In genomic region chr7:130930260-130930659, GRCh38 we compare ENCODE assay signal across 9 cellular contexts.
DNase-seq lines count a peak whose midpoint lies in the region; ATAC-seq, FAIRE-seq and TF ChIP-seq lines count a peak whose summit lies in the region.
"Had no signal": no experiment of that assay in that cellular context is flagged by ENCODE, and none has a peak within 500 bp of the region (broad histone marks: within the 10 kb centered on the region; RNA-seq: fewer than 3 reads in every experiment).

No MANE protein-coding gene starts in this region.

- no peak for FAIRE-seq in GM12891 (lab: Jason Lieb, UNC)

- intact Hi-C loops in psoas muscle (cut with DNase I): no loop called here

- CTCF ChIA-PET in RWPE1 (lab: Yijun Ruan, JAX): no interaction called here

- H3K27me3 ChIP-seq in duodenal mucosa (ENCODE audit: control insufficient read depth in 1 of 2, insufficient read depth in 2 of 2, low read length in 2 of 2) (no peaks in the 10 kb centered on the region), psoas muscle (ENCODE audit: insufficient read depth in 3 of 3, low read length in 2 of 3) (no peaks in the 10 kb centered on the region)

- DNase-seq in GM12891 (ENCODE audit: insufficient read length, low spot score): no peak
- DNase-seq in RWPE1 (ENCODE audit: low spot score): no peak
- peak; percentile 58 to 74 for DNase-seq in psoas muscle
- DNase-seq in NCI-H2196 (lab: John Stamatoyannopoulos, UW; ENCODE audit: unreplicated experiment): no peak
- no peak for DNase-seq in stimulated activated CD4-positive, alpha-beta T cell treated with anti-CD3 and anti-CD28 coated beads, Interleukin-1b, Interleukin-23, amount 100 ng/mL, for 48 hours
- no peak for DNase-seq in NAMALWA (ENCODE audit: low spot score)
- no peak for DNase-seq in kidney glomerular epithelial cell (lab: John Stamatoyannopoulos, UW)
- DNase-seq: NCI-H1092 treated with DMSO at 0.1 percent for 48 hours had no signal

- ATAC-seq in psoas muscle: peak; percentile 52 to 70 (median 69)

- no peak overlapping the region for H3K9ac ChIP-seq in duodenal mucosa (ENCODE audit: low read depth in 1 of 2, low read length in 2 of 2)

- H3K27ac ChIP-seq in RWPE1: 0 out of 2 replicates have a peak overlapping the region, but pooled peaks have one; percentile 36
- peak overlapping the region; percentile 22 for H3K27ac ChIP-seq in duodenal mucosa (ENCODE audit: low read depth, low read length)
- peak overlapping the region; percentile 94 for H3K27ac ChIP-seq in psoas muscle

- no peak overlapping the region for H3K4me3 ChIP-seq in duodenal mucosa (ENCODE audit: low read depth in 1 of 2, low read length in 2 of 2)
- peak overlapping the region; percentile 40 for H3K4me3 ChIP-seq in psoas muscle

- TF ChIP-seq CTCF in RWPE1 (conservative IDR thresholded peaks at IDR 0.05; ENCODE audit: low read depth) (no peak), psoas muscle (IDR thresholded peaks at IDR 0.05) (no peak)

- WGBS in psoas muscle, 3 donors: 32 to 66% (median 45%) methylated on average over 4 of the region's 4 CpGs

- H3K9me3 ChIP-seq in duodenal mucosa (ENCODE audit: control insufficient read depth in 1 of 2, low read length in 2 of 2) (no peaks in the 10 kb centered on the region), psoas muscle (no peaks in the 10 kb centered on the region)

- no peak for TF ChIP-seq POLR2A in GM12891 (IDR thresholded peaks at IDR 0.05; ENCODE audit: low read depth, low read length)

- POLR2A ChIA-PET in RWPE1 (lab: Yijun Ruan, JAX; ENCODE audit: low non-redundant PET): no interaction called here

- H3K4me1 ChIP-seq in duodenal mucosa (ENCODE audit: control insufficient read depth in 1 of 2, insufficient read depth in 2 of 2, low read length in 2 of 2): peaks cover 8 to 17% of the 10 kb centered on the region in 2 donors
- H3K4me1 ChIP-seq in psoas muscle: peaks cover 76% of the 10 kb centered on the region

- peaks cover 3 to 5% of the 10 kb centered on the region in 2 donors for H3K36me3 ChIP-seq in duodenal mucosa (ENCODE audit: control insufficient read depth in 1 of 2, insufficient read depth in 2 of 2, low read length in 2 of 2)
- H3K36me3 ChIP-seq in psoas muscle (ENCODE audit: insufficient read depth in 1 of 2, low read depth in 1 of 2): peaks cover 0 to 17% of the 10 kb centered on the region in 2 donors

TF ChIP-seq in GM12891, 5 proteins besides CTCF, POLR2A, EP300 and RAD21:
- TF ChIP-seq POU2F2 (IDR thresholded peaks at IDR 0.05; ENCODE audit: low read depth, low read length): no peak
- peak; percentile 32; the same call in 1 of the 2 replicates for TF ChIP-seq SPI1 (IDR thresholded peaks at IDR 0.05; ENCODE audit: low read depth, low read length)
- TF ChIP-seq POLR2AphosphoS5 (IDR thresholded peaks at IDR 0.05; ENCODE audit: low read depth, low read length): peak; percentile 45
- TF ChIP-seq PAX5 (IDR thresholded peaks at IDR 0.05; ENCODE audit: insufficient read depth, low read length, severe bottlenecking): no peak
- no peak for TF ChIP-seq TAF1 (IDR thresholded peaks at IDR 0.05; ENCODE audit: low read depth, low read length)

Comparison
In these comparisons a context has a peak if more than half of its experiments do, and no peak if none do; other contexts are left out.
1. DNase-seq: peak in psoas muscle (2 of 2); none in GM12891 (single experiment), RWPE1 (single experiment), NCI-H2196 (single experiment), stimulated activated CD4-positive, alpha-beta T cell treated with anti-CD3 and anti-CD28 coated beads, Interleukin-1b, Interleukin-23, amount 100 ng/mL, for 48 hours (single experiment), NAMALWA (single experiment) and kidney glomerular epithelial cell (single experiment).
2. H3K27ac ChIP-seq: peak in every context shown above with its lines; median percentile 94 in psoas muscle; 36 in RWPE1; 22 in duodenal mucosa.